In genomic region chr2:19347619-19348562, GRCh38 we compare ENCODE assay signal across 8 cellular contexts. TPM values are rescaled to one million over a fixed set of nuclear protein-coding genes. Genes with fewer than 3 reads are reported as not detected.
A peak's percentile ranks its signal among the peaks of the same experiment; 100 is the strongest.
DNase-seq lines count a peak whose midpoint lies in the region; ATAC-seq and TF ChIP-seq lines count a peak whose summit lies in the region.

No MANE protein-coding gene starts in this region.

- H3K4me1 ChIP-seq in HAP-1 = no peaks in the 10 kb centered on the region; the same call in 1 of the 2 replicates

- H3K4me3 ChIP-seq in HAP-1 (peak overlapping the region; percentile 68), fibroblast of the aortic adventitia (ENCODE audit: low read depth, low read length) (peak overlapping the region; percentile 88)

- TF ChIP-seq CTCF in fibroblast of the aortic adventitia (IDR thresholded peaks at IDR 0.05; ENCODE audit: insufficient read depth, low read length) (no peak), nephron progenitor cell (IDR thresholded peaks at IDR 0.05) (no peak)

- peaks cover 26% of the 10 kb centered on the region for H3K36me3 Mint-ChIP-seq in nephron progenitor cell (ENCODE audit: low read depth)

- peak overlapping the region; percentile 96 for H3K4me3 Mint-ChIP-seq in nephron progenitor cell

- H3K27ac Mint-ChIP-seq in nephron progenitor cell = peak overlapping the region; percentile 98

- H3K4me1 Mint-ChIP-seq in nephron progenitor cell = peaks cover 42% of the 10 kb centered on the region

- H3K27me3 Mint-ChIP-seq in nephron progenitor cell (ENCODE audit: low read depth, poor library complexity) = peaks cover 29% of the 10 kb centered on the region

- no peaks in the 10 kb centered on the region for H3K9me3 Mint-ChIP-seq in nephron progenitor cell

- no peaks in the 10 kb centered on the region for H3K9me3 ChIP-seq in HAP-1

- peak; percentile 95 for TF ChIP-seq POLR2A in Raji (IDR thresholded peaks at IDR 0.05; ENCODE audit: insufficient read depth, low read depth, low read length)

- no peaks in the 10 kb centered on the region for H3K27me3 ChIP-seq in HAP-1 (ENCODE audit: low read depth)

- ATAC-seq in stimulated activated naive CD8-positive, alpha-beta T cell treated with anti-CD3 and anti-CD28 coated beads, Interleukin-15, Interleukin-2, amounts not matched to agents 100 U/mL and 50 U/mL, for 24 hours = peak; percentile 88

- in situ Hi-C loops in G401 (cut with HindIII; ENCODE audit: low sequenced_read_pairs) = no loop called here
- in situ Hi-C loops in HAP-1 (cut with MboI; ENCODE audit: low sequenced_read_pairs) = loop anchor here (5.0 kb wide), 1 partner anchor 121 kb away; no protein-coding TSS in a partner anchor

- peak; percentile 93 for DNase-seq in G401 (ENCODE audit: low spot score)
- peak; percentile 81 to 93 for DNase-seq in HAP-1 (ENCODE audit: low spot score in 2 of 2)
- DNase-seq in M059J (ENCODE audit: low read depth) = peak; percentile 90
- DNase-seq in activated effector memory CD4-positive, alpha-beta T cell treated with anti-CD3 and anti-CD28 coated beads, Interleukin-2, amount 50 U/mL, for 16 hours = peak; percentile 98
- DNase-seq in fibroblast of the aortic adventitia (ENCODE audit: low read depth) = peak; percentile 99
- DNase-seq in nephron progenitor cell = peak; percentile 94
- DNase-seq in stimulated activated naive CD8-positive, alpha-beta T cell treated with anti-CD3 and anti-CD28 coated beads, Interleukin-15, Interleukin-2, amounts not matched to agents 100 U/mL and 50 U/mL, for 24 hours = peak; percentile 92

- no peaks in the 10 kb centered on the region; the same call in 1 of the 2 replicates for H3K36me3 ChIP-seq in HAP-1 (replicated peaks)

RNA-seq across cellular contexts. Expression of gene OSR1, which starts 10.5 kb away (rescaled TPM):
- 0.07 TPM in 1 of 2 replicates, not detected in the other for total RNA-seq in G401 (2014; rRNA removed; shearing (Covaris generic))
- 0.15 TPM in 1 of 2 replicates, not detected in the other for total RNA-seq in M059J (2014; rRNA removed; shearing (Covaris generic))
- total RNA-seq in fibroblast of the aortic adventitia (ENCODE audit: low replicate concordance) = 35.8 and 117 TPM in 2 replicates

Comparison
In these comparisons a context has a peak if more than half of its experiments do, and no peak if none do; other contexts are left out.
1. Peak in every context shown above with its lines: DNase-seq, ATAC-seq and H3K4me3 ChIP-seq.
2. RNA of gene OSR1, which starts 10.5 kb away (total RNA-seq): 35.8 to 117 TPM in fibroblast of the aortic adventitia; 0.15 TPM in M059J and 0.07 TPM in G401; every median in the first group is over 10 times any median in the second.